Comparison of ENCODE assay signal across 8 cellular contexts in genomic region chr3:195994343-195994742, GRCh38.
DNase-seq lines count a peak whose midpoint lies in the region; ATAC-seq, FAIRE-seq and TF ChIP-seq lines count a peak whose summit lies in the region.
"Not testable (repeated sequence)": the region's sequence is repeated elsewhere in the genome, so short reads cannot be mapped to it uniquely, and the experiment has no call there.

No MANE protein-coding gene starts in this region.

- H3K79me2 ChIP-seq in Karpas-422 (ENCODE audit: low read length) = not testable (repeated sequence)

- not testable (repeated sequence) for H3K4me1 Mint-ChIP-seq in CD8-positive, alpha-beta T cell (ENCODE audit: low read depth); activated B cell treated with CpG ODN at 0.5 μM for 24 hours; endodermal cell; stimulated activated effector memory CD8-positive, alpha-beta T cell treated with anti-CD3 and anti-CD28 coated beads, Interleukin-12 subunit alpha, Interleukin-12 subunit beta, amount 100 ng/mL, for 72 hours

- H3K9me2 ChIP-seq in Karpas-422 (replicated peaks; ENCODE audit: insufficient read depth, low read length) = not testable (repeated sequence)

- not testable (repeated sequence) for H3K4me2 ChIP-seq in Karpas-422 (ENCODE audit: low read depth, low read length, poor library complexity, severe bottlenecking)

- not testable (repeated sequence) for H3K4me3 ChIP-seq in CD8-positive, alpha-beta T cell (ENCODE audit: low read depth, low read length); Karpas-422 (ENCODE audit: low read length); endodermal cell (ENCODE audit: low read length); small intestine (ENCODE audit: low read depth in 1 of 2, low read length in 2 of 2)

- CTCF ChIA-PET in CD8-positive, alpha-beta T cell (lab: Charles Lee); activated B cell treated with CpG ODN at 0.5 μM for 24 hours (lab: Charles Lee): not testable (repeated sequence)

- peak; percentile 53 for TF ChIP-seq CTCF in CD8-positive, alpha-beta T cell (IDR thresholded peaks at IDR 0.05)
- not testable (repeated sequence) for TF ChIP-seq CTCF in activated B cell treated with CpG ODN at 0.5 μM for 24 hours (IDR thresholded peaks at IDR 0.05)
- peak; percentile 31 for TF ChIP-seq CTCF in endodermal cell (conservative IDR thresholded peaks at IDR 0.05)

- H3K36me3 Mint-ChIP-seq in CD8-positive, alpha-beta T cell; activated B cell treated with CpG ODN at 0.5 μM for 24 hours (ENCODE audit: low read depth); endodermal cell (ENCODE audit: low read depth); stimulated activated effector memory CD8-positive, alpha-beta T cell treated with anti-CD3 and anti-CD28 coated beads, Interleukin-12 subunit alpha, Interleukin-12 subunit beta, amount 100 ng/mL, for 72 hours: not testable (repeated sequence)

- DNase-seq in CD8-positive, alpha-beta T cell = peak; percentile 39 to 72 (median 55)
- DNase-seq in Karpas-422 (peak; percentile 80), activated B cell treated with CpG ODN at 0.5 μM for 24 hours (peak; percentile 43), endodermal cell (peak; percentile 79), left lobe of liver (ENCODE audit: low spot score) (peak; percentile 69), small intestine (peak; percentile 59)
- peak; percentile 86 for DNase-seq in activated effector memory CD4-positive, alpha-beta T cell treated with anti-CD3 and anti-CD28 coated beads, Interleukin-2, amount 50 U/mL, for 16 hours
- peak; percentile 47 to 80 for DNase-seq in stimulated activated effector memory CD8-positive, alpha-beta T cell treated with anti-CD3 and anti-CD28 coated beads, Interleukin-12 subunit alpha, Interleukin-12 subunit beta, amount 100 ng/mL, for 72 hours (ENCODE audit: low spot score in 2 of 2)

- not testable (repeated sequence) for H3K9me3 ChIP-seq in CD8-positive, alpha-beta T cell (ENCODE audit: low read length); Karpas-422 (ENCODE audit: low read length); endodermal cell (ENCODE audit: control insufficient read depth, low read length); small intestine (ENCODE audit: control insufficient read depth, low read depth)

- H3K27ac Mint-ChIP-seq in CD8-positive, alpha-beta T cell; activated B cell treated with CpG ODN at 0.5 μM for 24 hours; endodermal cell; stimulated activated effector memory CD8-positive, alpha-beta T cell treated with anti-CD3 and anti-CD28 coated beads, Interleukin-12 subunit alpha, Interleukin-12 subunit beta, amount 100 ng/mL, for 72 hours: not testable (repeated sequence)

- intact Hi-C loops in CD8-positive, alpha-beta T cell (cut with DNase I, micrococcal nuclease) = loop anchor here in 1 of 2 experiments (10.0 kb wide), 1 partner anchor 140 kb away; no protein-coding TSS in a partner anchor
- intact Hi-C loops in activated B cell treated with CpG ODN at 0.5 μM for 24 hours (cut with micrococcal nuclease) = loop anchor here (5.0 to 10.0 kb wide), 2 partner anchors 97 to 140 kb away; no protein-coding TSS in a partner anchor

- not testable (repeated sequence) for H3K9me3 Mint-ChIP-seq in CD8-positive, alpha-beta T cell; activated B cell treated with CpG ODN at 0.5 μM for 24 hours; endodermal cell; stimulated activated effector memory CD8-positive, alpha-beta T cell treated with anti-CD3 and anti-CD28 coated beads, Interleukin-12 subunit alpha, Interleukin-12 subunit beta, amount 100 ng/mL, for 72 hours

- POLR2A ChIA-PET in CD8-positive, alpha-beta T cell (lab: Charles Lee); activated B cell treated with CpG ODN at 0.5 μM for 24 hours (lab: Charles Lee): not testable (repeated sequence)

- H3K27ac ChIP-seq in CD8-positive, alpha-beta T cell (ENCODE audit: low read depth, low read length); Karpas-422 (ENCODE audit: low read length); endodermal cell (ENCODE audit: low read depth, low read length); small intestine (ENCODE audit: low read depth in 1 of 2, low read length in 1 of 2): not testable (repeated sequence)

- FAIRE-seq in small intestine (lab: Jason Lieb, UNC) = not testable (repeated sequence)

- not testable (repeated sequence) for H3K36me3 ChIP-seq in CD8-positive, alpha-beta T cell (ENCODE audit: insufficient read depth, low read length); Karpas-422 (ENCODE audit: insufficient read depth, low read length); endodermal cell (ENCODE audit: control insufficient read depth, insufficient read depth, low read length); small intestine (ENCODE audit: control insufficient read depth in 2 of 2, insufficient read depth in 2 of 2, low read length in 2 of 2)

- H3K9ac ChIP-seq in Karpas-422 (ENCODE audit: low read length); endodermal cell (ENCODE audit: extremely low read depth, low read length, poor library complexity, severe bottlenecking): not testable (repeated sequence)

- 39% methylated on average over 9 of the region's 14 CpGs; no CpG with 5 or more reads in 1 of the 2 experiments for WGBS in endodermal cell (ENCODE audit: insufficient coverage in 1 of 2, insufficient read length in 1 of 2), 2 experiments
- WGBS in small intestine, 3 donors = 15 to 31% (median 20%) methylated on average over 10 to 14 of the region's 14 CpGs

- not testable (repeated sequence) for H3K27me3 ChIP-seq in CD8-positive, alpha-beta T cell (ENCODE audit: insufficient read depth, low read length); Karpas-422 (ENCODE audit: low read length); endodermal cell (ENCODE audit: control insufficient read depth, insufficient read depth, low read length, poor library complexity, severe bottlenecking); small intestine (ENCODE audit: control insufficient read depth in 2 of 2, insufficient read depth in 2 of 2, low read length in 2 of 2)

- H3K27me3 Mint-ChIP-seq in CD8-positive, alpha-beta T cell (ENCODE audit: low read depth); activated B cell treated with CpG ODN at 0.5 μM for 24 hours: not testable (repeated sequence)
- H3K27me3 Mint-ChIP-seq in endodermal cell (ENCODE audit: insufficient read depth) = peaks cover 25% of the 10 kb centered on the region

- H4K20me1 ChIP-seq in Karpas-422 (ENCODE audit: insufficient read depth, low read depth, low read length) = not testable (repeated sequence)

- not testable (repeated sequence) for H2AFZ ChIP-seq in Karpas-422 (ENCODE audit: low read length)

- H3K4me1 ChIP-seq in CD8-positive, alpha-beta T cell (ENCODE audit: insufficient read depth, low read length); Karpas-422 (ENCODE audit: low read length); endodermal cell (ENCODE audit: control insufficient read depth, insufficient read depth, low read length); small intestine (ENCODE audit: control insufficient read depth in 2 of 2, insufficient read depth in 1 of 2, low read depth in 1 of 2, low read length in 1 of 2): not testable (repeated sequence)

- not testable (repeated sequence) for H3K4me3 Mint-ChIP-seq in CD8-positive, alpha-beta T cell; activated B cell treated with CpG ODN at 0.5 μM for 24 hours; endodermal cell; stimulated activated effector memory CD8-positive, alpha-beta T cell treated with anti-CD3 and anti-CD28 coated beads, Interleukin-12 subunit alpha, Interleukin-12 subunit beta, amount 100 ng/mL, for 72 hours

- ATAC-seq in CD8-positive, alpha-beta T cell; activated B cell treated with CpG ODN at 0.5 μM for 24 hours (ENCODE audit: low read depth); left lobe of liver; stimulated activated effector memory CD8-positive, alpha-beta T cell treated with anti-CD3 and anti-CD28 coated beads, Interleukin-12 subunit alpha, Interleukin-12 subunit beta, amount 100 ng/mL, for 72 hours: not testable (repeated sequence)
